27 cellular contexts compared by ENCODE assay signal in genomic region chr6:45574885-45575284, GRCh38.
DNase-seq lines count a peak whose midpoint lies in the region; ATAC-seq and TF ChIP-seq lines count a peak whose summit lies in the region.
"Had no signal": no experiment of that assay in that cellular context is flagged by ENCODE, and none has a peak within 500 bp of the region (broad histone marks: within the 10 kb centered on the region; RNA-seq: fewer than 3 reads in every experiment).

No MANE protein-coding gene starts in this region.

- H2AFZ ChIP-seq in DND-41 (ENCODE audit: low read depth, low read length) = no peak overlapping the region

- ATAC-seq in DND-41 (ENCODE audit: insufficient read depth, low read depth) (peak; percentile 84), esophagus mucosa (peak; percentile 99)
- ATAC-seq: left cardiac atrium; pancreas; stimulated activated effector memory CD8-positive, alpha-beta T cell treated with anti-CD3 and anti-CD28 coated beads, Interleukin-12 subunit alpha, Interleukin-12 subunit beta, amount 100 ng/mL, for 72 hours; T-helper 17 cell had no signal

- no peak for TF ChIP-seq CTCF in DND-41 (IDR thresholded peaks at IDR 0.05; ENCODE audit: borderline replicate concordance, extremely low read depth, low read length, poor library complexity, severe bottlenecking)

- peak overlapping the region in 9 of 11 experiments; percentile 1 to 52 (median 41); a peak in 13 of 22 replicates for H3K4me2 ChIP-seq in BLaER1 treated with 17β-estradiol and CSF1 and Interleukin-3, amounts not matched to agents 10 nM and 100 nM
- H3K4me2 ChIP-seq in DND-41 (ENCODE audit: insufficient read depth, low read length) = no peak overlapping the region
- H3K4me2 ChIP-seq: SK-N-SH had no signal

- peak overlapping the region in 5 of 11 experiments; percentile 32 to 70 (median 61); a peak in 8 of 22 replicates for H3K27ac ChIP-seq in BLaER1 treated with 17β-estradiol and CSF1 and Interleukin-3, amounts not matched to agents 10 nM and 100 nM
- H3K27ac ChIP-seq in DND-41 (ENCODE audit: low read length) = peak overlapping the region; percentile 39; the same call in 1 of the 2 replicates
- H3K27ac ChIP-seq: pancreas, right atrium auricular region, RWPE1, spleen had no signal

- H4K20me1 ChIP-seq in BLaER1 treated with 17β-estradiol and CSF1 and Interleukin-3, amounts not matched to agents 10 nM and 100 nM = no peaks in the 10 kb centered on the region
- H4K20me1 ChIP-seq in DND-41 (ENCODE audit: insufficient read depth, low read length) = no peaks in the 10 kb centered on the region

- H3K9ac ChIP-seq in BLaER1 treated with 17β-estradiol and CSF1 and Interleukin-3, amounts not matched to agents 10 nM and 100 nM = no peak overlapping the region; a peak in 1 of 22 replicates
- H3K9ac ChIP-seq in DND-41 (ENCODE audit: low read depth, low read length) = no peak overlapping the region
- H3K9ac ChIP-seq: SK-N-SH had no signal

- H3K4me1 ChIP-seq in BLaER1 treated with 17β-estradiol and CSF1 and Interleukin-3, amounts not matched to agents 10 nM and 100 nM = peaks cover 0 to 15% (median 9%) of the 10 kb centered on the region in 10 experiments; a peak in 11 of 20 replicates
- H3K4me1 ChIP-seq in DND-41 (ENCODE audit: insufficient read depth, low read length) = peaks cover 13% of the 10 kb centered on the region
- H3K4me1 ChIP-seq: pancreas, spleen had no signal

- H3K79me2 ChIP-seq in DND-41 (ENCODE audit: insufficient read depth, low read length) = no peaks in the 10 kb centered on the region

- H3K4me3 ChIP-seq in BLaER1 treated with 17β-estradiol and CSF1 and Interleukin-3, amounts not matched to agents 10 nM and 100 nM = no peak overlapping the region
- H3K4me3 ChIP-seq in DND-41 (ENCODE audit: low read depth in 1 of 2, low read length in 2 of 2) = no peak overlapping the region
- H3K4me3 ChIP-seq: pancreas, right atrium auricular region, spleen had no signal

- no peaks in the 10 kb centered on the region for H3K9me3 ChIP-seq in BLaER1 treated with 17β-estradiol and CSF1 and Interleukin-3, amounts not matched to agents 10 nM and 100 nM (replicated peaks in 1 of 11)
- no peaks in the 10 kb centered on the region for H3K9me3 ChIP-seq in DND-41 (ENCODE audit: insufficient read depth, low read length, severe bottlenecking)
- H3K9me3 ChIP-seq: pancreas, right atrium auricular region, SK-N-SH, spleen had no signal

- no peaks in the 10 kb centered on the region for H3K36me3 ChIP-seq in BLaER1 treated with 17β-estradiol and CSF1 and Interleukin-3, amounts not matched to agents 10 nM and 100 nM
- no peaks in the 10 kb centered on the region for H3K36me3 ChIP-seq in DND-41 (ENCODE audit: insufficient read depth, low read length)
- H3K36me3 ChIP-seq: pancreas, right atrium auricular region, spleen had no signal

- DNase-seq in DND-41 (peak; percentile 48), NCI-H510A treated with DMSO at 0.1 percent for 48 hours (lab: John Stamatoyannopoulos, UW) (peak; percentile 56), DMS79 treated with DMSO at 0.1 percent for 48 hours (lab: John Stamatoyannopoulos, UW) (no peak), NOMO-1 treated with DMSO at 0.1 percent for 48 hours (lab: John Stamatoyannopoulos, UW; ENCODE audit: unreplicated experiment) (no peak), T1000 (lab: John Stamatoyannopoulos, UW) (no peak)
- DNase-seq: activated CD4-positive, alpha-beta memory T cell treated with anti-CD3 and anti-CD28 coated beads, Interleukin-2, amount 10 ng/mL, durations not matched to agents 7 days and 5 days; activated CD4-positive, CD25-positive, alpha-beta regulatory T cell treated with anti-CD3 and anti-CD28 coated beads, Interleukin-2, amount 50 U/mL, for 72 hours; activated CD8-positive, alpha-beta memory T cell treated with anti-CD3 and anti-CD28 coated beads, Interleukin-2, amount 50 U/mL, for 48 hours; activated naive CD4-positive, alpha-beta T cell treated with anti-CD3 and anti-CD28 coated beads, Interleukin-2, amount 50 U/mL, for 16 hours; Calu3; effector CD8-positive, alpha-beta T cell; EL; erythroblast; foreskin melanocyte; left cardiac atrium; NCI-H2081 treated with DMSO at 0.1 percent for 48 hours; NCI-H526; pancreas; SK-N-SH; spleen; stimulated activated CD4-positive, alpha-beta T cell treated with anti-CD3 and anti-CD28 coated beads, Interleukin-4, amount 100 ng/mL, for 24 hours; T-helper 17 cell had no signal

- no peaks in the 10 kb centered on the region for H3K27me3 ChIP-seq in BLaER1 treated with 17β-estradiol and CSF1 and Interleukin-3, amounts not matched to agents 10 nM and 100 nM
- H3K27me3 ChIP-seq in DND-41 (ENCODE audit: insufficient read depth, low read length, poor library complexity) = no peaks in the 10 kb centered on the region
- H3K27me3 ChIP-seq: pancreas, right atrium auricular region, spleen had no signal

Comparison
In these comparisons a context has a peak if more than half of its experiments do, and no peak if none do; other contexts are left out.
1. DNase-seq: peak in DND-41 (single experiment) and NCI-H510A treated with DMSO at 0.1 percent for 48 hours (single experiment); none in DMS79 treated with DMSO at 0.1 percent for 48 hours (single experiment), NOMO-1 treated with DMSO at 0.1 percent for 48 hours (single experiment) and T1000 (single experiment).